Comparison of ENCODE assay signal across 8 cellular contexts in genomic region chr13:30792257-30793000, GRCh38. TPM values are rescaled to one million over a fixed set of nuclear protein-coding genes. Genes with fewer than 3 reads are reported as not detected.
DNase-seq lines count a peak whose midpoint lies in the region; ATAC-seq, FAIRE-seq and TF ChIP-seq lines count a peak whose summit lies in the region.

No MANE protein-coding gene starts in this region.

- H3K4me1 ChIP-seq in GM23248 (ENCODE audit: insufficient read depth) (peaks cover 53% of the 10 kb centered on the region), foreskin keratinocyte (peaks cover 19% of the 10 kb centered on the region), pancreas (no peaks in the 10 kb centered on the region)

- peak overlapping the region; percentile 44; the same call in 1 of the 2 replicates for H3K9ac ChIP-seq in GM23248

- H4K20me1 ChIP-seq in GM23248 (ENCODE audit: insufficient read depth) = no peaks in the 10 kb centered on the region

- WGBS in GM23248 (ENCODE audit: low coverage in 1 of 2, low lambda C conversion rate in 2 of 2, missing lambda C conversion rate in 2 of 2), 2 experiments = 8 to 9% methylated on average over 12 of the region's 12 CpGs
- WGBS in pancreas, 2 donors = 47 to 48% methylated on average over 12 of the region's 12 CpGs

- in situ Hi-C loops in GM23248 (cut with MboI) = loop anchor here (5.0 kb wide), 1 partner anchor 105 kb away; no protein-coding TSS in a partner anchor

- peak; percentile 46 for TF ChIP-seq CTCF in foreskin keratinocyte (conservative IDR thresholded peaks at IDR 0.05)
- peak in 1 of 4 donors; percentile 8 for TF ChIP-seq CTCF in pancreas (IDR thresholded peaks at IDR 0.05)

- no peaks in the 10 kb centered on the region for H3K79me2 ChIP-seq in GM23248 (ENCODE audit: insufficient read depth)

- DNase-seq in GM23248 (peak; percentile 98), SW480 (ENCODE audit: low spot score) (peak; percentile 82), foreskin keratinocyte (peak; percentile 61 to 78), pancreas (peak; percentile 60 to 75 (median 68)), NCI-H146 (lab: John Stamatoyannopoulos, UW) (no peak), SW 1271 (lab: John Stamatoyannopoulos, UW) (no peak)

- H3K27ac ChIP-seq in GM23248 = peak overlapping the region; percentile 46
- H3K27ac ChIP-seq in foreskin keratinocyte = no peak overlapping the region
- peak overlapping the region in 2 of 4 donors; percentile 48 to 52 for H3K27ac ChIP-seq in pancreas

- H3K9me3 ChIP-seq in GM23248 (ENCODE audit: low read depth) (no peaks in the 10 kb centered on the region), pancreas (no peaks in the 10 kb centered on the region)

- H3K4me2 ChIP-seq in GM23248 (ENCODE audit: unreplicated experiment) = peak overlapping the region; percentile 67

- H2AFZ ChIP-seq in GM23248 = peak overlapping the region; percentile 65; the same call in 1 of the 2 replicates

- peak; percentile 84 for ATAC-seq in foreskin keratinocyte
- peak; percentile 84 to 91 (median 91) for ATAC-seq in pancreas
- ATAC-seq in HG02571 (IDR thresholded peaks at IDR 0.05; ENCODE audit: unreplicated experiment) = no peak
- no peak for ATAC-seq in HG02870 (IDR thresholded peaks at IDR 0.05; ENCODE audit: unreplicated experiment)

- H3K36me3 ChIP-seq in GM23248 (ENCODE audit: low read depth) (no peaks in the 10 kb centered on the region), pancreas (no peaks in the 10 kb centered on the region)

- peaks cover 22% of the 10 kb centered on the region for H3F3A ChIP-seq in GM23248 (ENCODE audit: insufficient read depth)

- no peaks in the 10 kb centered on the region for H3K9me2 ChIP-seq in GM23248 (ENCODE audit: insufficient read depth)

- intact Hi-C loops in pancreas (cut with DNase I) = loop anchor here in 1 of 3 donors (10.0 kb wide), 1 partner anchor 108 kb away; no protein-coding TSS in a partner anchor

- no peak for FAIRE-seq in pancreas (lab: Jason Lieb, UNC)

- H3K27me3 ChIP-seq in GM23248 (replicated peaks; ENCODE audit: insufficient read depth) (no peaks in the 10 kb centered on the region), foreskin keratinocyte (no peaks in the 10 kb centered on the region), pancreas (no peaks in the 10 kb centered on the region)

- H3K4me3 ChIP-seq in GM23248 (peak overlapping the region; percentile 27; the same call in 1 of the 2 replicates), pancreas (no peak overlapping the region)

RNA-seq across cellular contexts. Expression of gene ALOX5AP, which starts 57.1 kb away (rescaled TPM):
- not detected in 2 replicates for total RNA-seq in GM23248 (2014; rRNA removed; shearing (Covaris generic))
- polyA plus RNA-seq in GM23248 (2016; fragmentation: Nextera tagmentation; extraction: Ambion mirVana) = 0.49 and 0.58 TPM in 2 replicates
- 0.35 and 0.41 TPM in 2 replicates for total RNA-seq in foreskin keratinocyte
- polyA plus RNA-seq in foreskin keratinocyte = 0.20 and 0.66 TPM in 2 replicates
- total RNA-seq in pancreas = 10 to 100 TPM in 2 of 6 donors, 1 to 10 TPM in 4; 1.3 to 33.2 (median 6.0) TPM
- 1 to 10 TPM; 1.4 to 3.6 TPM for polyA plus RNA-seq in pancreas

Comparison
In these comparisons a context has a peak if more than half of its experiments do, and no peak if none do; other contexts are left out.
1. DNase-seq: peak in GM23248 (single experiment), SW480 (single experiment), foreskin keratinocyte (2 of 2) and pancreas (6 of 6); none in NCI-H146 (single experiment) and SW 1271 (0 of 2).
2. ATAC-seq: peak in foreskin keratinocyte (single experiment) and pancreas (4 of 4); none in HG02571 (single experiment) and HG02870 (single experiment).